In genomic region chr13:21051675-21052074, GRCh38 we compare ENCODE assay signal across 26 cellular contexts. TPM values are rescaled to one million over a fixed set of nuclear protein-coding genes. Genes with fewer than 3 reads are reported as not detected.
DNase-seq lines count a peak whose midpoint lies in the region; ATAC-seq, FAIRE-seq and TF ChIP-seq lines count a peak whose summit lies in the region.
"Had no signal": no experiment of that assay in that cellular context is flagged by ENCODE, and none has a peak within 500 bp of the region (broad histone marks: within the 10 kb centered on the region; RNA-seq: fewer than 3 reads in every experiment).

No MANE protein-coding gene starts in this region.

- peaks cover 22% of the 10 kb centered on the region for H3K36me3 ChIP-seq in osteoblast (ENCODE audit: insufficient read depth, low read length)

- FAIRE-seq in H54 (lab: Jason Lieb, UNC): no peak
- FAIRE-seq: GM12892, GM19239, HTR-8/SVneo had no signal

- peak overlapping the region; percentile 47 for H3K4me2 ChIP-seq in osteoblast (ENCODE audit: insufficient read depth, low read length)

- H3K4me1 Mint-ChIP-seq in natural killer cell (peaks cover 58 to 60% of the 10 kb centered on the region in 2 donors), chondrocyte (ENCODE audit: low read depth) (peaks cover 77% of the 10 kb centered on the region)
- peaks cover 45 to 46% of the 10 kb centered on the region in 2 donors for H3K4me1 Mint-ChIP-seq in natural killer cell treated with Interleukin-12 subunit alpha and Interleukin-12 subunit beta and Interleukin-15 and Interleukin-18, amount 100 ng/mL, for 72 hours (ENCODE audit: low read depth in 2 of 2)

- no peak for TF ChIP-seq POLR2A in H54 (IDR thresholded peaks at IDR 0.05; ENCODE audit: low read depth, low read length)

- H3K4me3 ChIP-seq in osteoblast (ENCODE audit: insufficient read depth, low read length): no peak overlapping the region

- TF ChIP-seq CTCF in natural killer cell (IDR thresholded peaks at IDR 0.05) (no peak), chondrocyte (IDR thresholded peaks at IDR 0.05) (no peak), osteoblast (IDR thresholded peaks at IDR 0.05; ENCODE audit: extremely low read depth, low read depth, low read length) (no peak)

- intact Hi-C loops in natural killer cell (cut with micrococcal nuclease): no loop called here

- peaks cover 50% of the 10 kb centered on the region for H3K4me1 ChIP-seq in osteoblast (ENCODE audit: insufficient read depth, low read length)

- peaks cover 98% of the 10 kb centered on the region for H3K79me2 ChIP-seq in osteoblast (ENCODE audit: insufficient read depth, low read length)

- no peaks in the 10 kb centered on the region for H3K9me3 ChIP-seq in osteoblast (ENCODE audit: low read depth, low read length)
- H3K9me3 ChIP-seq: SK-N-SH had no signal

- H3K36me3 Mint-ChIP-seq in natural killer cell (no peaks in the 10 kb centered on the region), chondrocyte (ENCODE audit: low read depth) (peaks cover 5% of the 10 kb centered on the region)
- no peaks in the 10 kb centered on the region for H3K36me3 Mint-ChIP-seq in natural killer cell treated with Interleukin-12 subunit alpha and Interleukin-12 subunit beta and Interleukin-15 and Interleukin-18, amount 100 ng/mL, for 72 hours
- H3K36me3 Mint-ChIP-seq: CD4-positive, alpha-beta memory T cell had no signal

- H3K4me3 Mint-ChIP-seq in natural killer cell (peak overlapping the region; percentile 38), chondrocyte (ENCODE audit: unreplicated experiment) (no peak overlapping the region)
- H3K4me3 Mint-ChIP-seq in natural killer cell treated with Interleukin-12 subunit alpha and Interleukin-12 subunit beta and Interleukin-15 and Interleukin-18, amount 100 ng/mL, for 72 hours: no peak overlapping the region
- H3K4me3 Mint-ChIP-seq: CD4-positive, alpha-beta memory T cell had no signal

- peak overlapping the region; percentile 77 for H3K27ac ChIP-seq in osteoblast (ENCODE audit: low read depth, low read length)

- peaks cover 91% of the 10 kb centered on the region for H4K20me1 ChIP-seq in osteoblast (ENCODE audit: insufficient read depth, low read length)

- H3K27ac Mint-ChIP-seq in natural killer cell (peak overlapping the region in 1 of 2 donors; percentile 33), chondrocyte (ENCODE audit: unreplicated experiment) (peak overlapping the region; percentile 24)
- peak overlapping the region in 1 of 2 donors; percentile 88 for H3K27ac Mint-ChIP-seq in natural killer cell treated with Interleukin-12 subunit alpha and Interleukin-12 subunit beta and Interleukin-15 and Interleukin-18, amount 100 ng/mL, for 72 hours
- H3K27ac Mint-ChIP-seq: CD4-positive, alpha-beta memory T cell had no signal

- no peak overlapping the region for H2AFZ ChIP-seq in osteoblast (ENCODE audit: low read length)

- no peaks in the 10 kb centered on the region for H3K9me3 Mint-ChIP-seq in natural killer cell
- no peaks in the 10 kb centered on the region for H3K9me3 Mint-ChIP-seq in natural killer cell treated with Interleukin-12 subunit alpha and Interleukin-12 subunit beta and Interleukin-15 and Interleukin-18, amount 100 ng/mL, for 72 hours
- no peaks in the 10 kb centered on the region for H3K9me3 Mint-ChIP-seq in chondrocyte (ENCODE audit: low read depth)
- H3K9me3 Mint-ChIP-seq: CD4-positive, alpha-beta memory T cell had no signal

- H3K27me3 ChIP-seq in osteoblast (ENCODE audit: insufficient read depth, low read length): no peaks in the 10 kb centered on the region

- DNase-seq in natural killer cell: no peak
- no peak for DNase-seq in natural killer cell treated with Interleukin-12 subunit alpha and Interleukin-12 subunit beta and Interleukin-15 and Interleukin-18, amount 100 ng/mL, for 72 hours (ENCODE audit: low spot score)
- no peak for DNase-seq in chondrocyte (ENCODE audit: low spot score)
- DNase-seq in osteoblast (ENCODE audit: insufficient read length, low spot score, missing footprints): no peak
- DNase-seq in HT-29 (ENCODE audit: low spot score): no peak
- DNase-seq in NCI-H226: no peak
- no peak for DNase-seq in H54 (ENCODE audit: insufficient read length, low spot score)
- DNase-seq: CD4-positive, alpha-beta memory T cell; COR-L47; DND-41; H7; KBM-7; MV-4-11; NCI-H1105 treated with DMSO at 0.1 percent for 48 hours; NCI-H146; NCI-H1930; NCI-H2107; NCI-H446; NCI-H526; NCI-H82; NK-92 treated with Interleukin-12 subunit alpha and Interleukin-12 subunit beta, amount 100 ng/mL, for 24 hours; PC-3; SK-N-SH had no signal

- H3K27me3 Mint-ChIP-seq in natural killer cell (ENCODE audit: low read depth in 2 of 2) (no peaks in the 10 kb centered on the region), chondrocyte (ENCODE audit: low read depth) (no peaks in the 10 kb centered on the region)
- H3K27me3 Mint-ChIP-seq in natural killer cell treated with Interleukin-12 subunit alpha and Interleukin-12 subunit beta and Interleukin-15 and Interleukin-18, amount 100 ng/mL, for 72 hours: no peaks in the 10 kb centered on the region

- ATAC-seq in natural killer cell: no peak
- ATAC-seq in natural killer cell treated with Interleukin-12 subunit alpha and Interleukin-12 subunit beta and Interleukin-15 and Interleukin-18, amount 100 ng/mL, for 72 hours: no peak
- ATAC-seq: PC-3 had no signal

RNA-seq across cellular contexts. Expression of gene LATS2, which starts 9.7 kb away (rescaled TPM):
- total RNA-seq in natural killer cell (10 to 100 TPM; 28.8 to 34.8 (median 29.0) TPM), chondrocyte (58.1 to 104 TPM (median 100 TPM) in 3 replicates), osteoblast (22.1 and 24.2 TPM in 2 replicates)
- total RNA-seq in natural killer cell treated with Interleukin-12 subunit alpha and Interleukin-12 subunit beta and Interleukin-15 and Interleukin-18, amount 100 ng/mL, for 72 hours: 10 to 100 TPM; 15.8 to 29.8 TPM
- total RNA-seq in HT-29 (2014; rRNA removed; shearing (Covaris generic)): 18.3 and 25.1 TPM in 2 replicates
